Comparison of ENCODE assay signal across 22 cellular contexts in the genomic region with DNA sequence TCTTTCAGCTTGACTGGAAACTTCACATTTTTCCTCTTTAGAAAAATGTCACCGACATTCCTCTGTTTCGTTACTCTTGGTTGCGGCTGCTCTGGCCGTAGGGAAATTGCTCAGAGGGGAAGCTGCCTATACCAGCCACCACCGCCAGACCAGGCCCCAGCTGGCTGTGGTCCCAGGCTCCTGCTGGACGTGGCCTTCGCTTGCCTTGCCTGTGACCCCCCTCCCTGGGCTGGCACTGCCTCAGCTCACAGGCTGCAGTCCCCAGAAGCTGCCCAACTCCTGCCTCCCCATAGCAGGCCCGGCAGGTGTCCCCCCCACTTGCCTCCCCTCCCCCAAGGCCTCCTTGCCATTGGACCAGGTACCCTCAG.
DNase-seq lines count a peak whose midpoint lies in the region; ATAC-seq and TF ChIP-seq lines count a peak whose summit lies in the region.
"Had no signal": no experiment of that assay in that cellular context is flagged by ENCODE, and none has a peak within 500 bp of the region (broad histone marks: within the 10 kb centered on the region; RNA-seq: fewer than 3 reads in every experiment).

No MANE protein-coding gene starts in this region.

- no peak overlapping the region for H2AFZ ChIP-seq in neural progenitor cell (replicated peaks)

- H3K27me3 ChIP-seq in neural progenitor cell = no peaks in the 10 kb centered on the region
- H3K27me3 ChIP-seq: vagina had no signal

- ATAC-seq in left ventricle myocardium superior (peak; percentile 20), Right ventricle myocardium inferior (no peak), HG03469 (IDR thresholded peaks at IDR 0.05; ENCODE audit: unreplicated experiment) (no peak)
- ATAC-seq: A549; naive thymus-derived CD4-positive, alpha-beta T cell had no signal

- peaks cover 15% of the 10 kb centered on the region for H3K4me1 ChIP-seq in neural progenitor cell
- H3K4me1 ChIP-seq: A549, prostate gland, vagina had no signal

- no peak overlapping the region for H3K27ac ChIP-seq in neural progenitor cell
- H3K27ac ChIP-seq: A549, prostate gland, vagina had no signal

- H3K27ac Mint-ChIP-seq in neural progenitor cell (peak overlapping the region; percentile 83), HFFc6 (no peak overlapping the region)
- H3K27ac Mint-ChIP-seq: activated naive CD8-positive, alpha-beta T cell treated with anti-CD3 and anti-CD28 coated beads for 36 hours; H9; naive thymus-derived CD4-positive, alpha-beta T cell had no signal

- H3K4me3 ChIP-seq in neural progenitor cell = no peak overlapping the region
- H3K4me3 ChIP-seq: A549, lung, prostate gland, smooth muscle cell, vagina had no signal

- H3K27me3 Mint-ChIP-seq in neural progenitor cell (ENCODE audit: insufficient read depth, low read depth) (peaks cover 10% of the 10 kb centered on the region), HFFc6 (ENCODE audit: insufficient read depth) (peaks cover 32% of the 10 kb centered on the region)

- H3K36me3 ChIP-seq in neural progenitor cell = no peaks in the 10 kb centered on the region
- H3K36me3 ChIP-seq: prostate gland, vagina had no signal

- no peak overlapping the region for H3K9ac ChIP-seq in neural progenitor cell

- H3K36me3 Mint-ChIP-seq in neural progenitor cell (no peaks in the 10 kb centered on the region), HFFc6 (ENCODE audit: low read depth) (no peaks in the 10 kb centered on the region)
- H3K36me3 Mint-ChIP-seq: activated naive CD8-positive, alpha-beta T cell treated with anti-CD3 and anti-CD28 coated beads for 36 hours; naive thymus-derived CD4-positive, alpha-beta T cell had no signal

- no peak overlapping the region for H3K4me2 ChIP-seq in neural progenitor cell
- H3K4me2 ChIP-seq: A549, smooth muscle cell had no signal

- no peaks in the 10 kb centered on the region for H4K20me1 ChIP-seq in neural progenitor cell (ENCODE audit: low read depth)

- H3K4me3 Mint-ChIP-seq in neural progenitor cell (no peak overlapping the region), HFFc6 (no peak overlapping the region)
- H3K4me3 Mint-ChIP-seq: activated naive CD8-positive, alpha-beta T cell treated with anti-CD3 and anti-CD28 coated beads for 36 hours; H9; naive thymus-derived CD4-positive, alpha-beta T cell had no signal

- no peaks in the 10 kb centered on the region for H3K79me2 ChIP-seq in neural progenitor cell (ENCODE audit: low read depth)

- TF ChIP-seq CTCF in neural progenitor cell (IDR thresholded peaks at IDR 0.05) (no peak), HFFc6 (IDR thresholded peaks at IDR 0.05) (no peak)

- no peak for DNase-seq in left ventricle myocardium superior
- no peak for DNase-seq in Right ventricle myocardium inferior (ENCODE audit: missing footprints)
- DNase-seq in dermis blood vessel endothelial cell = peak; percentile 15
- DNase-seq in neural progenitor cell (ENCODE audit: low spot score) = peak; percentile 34
- no peak for DNase-seq in HFFc6
- no peak for DNase-seq in activated CD4-positive, CD25-positive, alpha-beta regulatory T cell treated with anti-CD3 and anti-CD28 coated beads, Interleukin-2, amount 50 U/mL, for 72 hours
- DNase-seq in mucosa of gallbladder (ENCODE audit: low spot score) = no peak
- DNase-seq: activated naive CD8-positive, alpha-beta T cell treated with anti-CD3 and anti-CD28 coated beads for 36 hours; effector memory CD4-positive, alpha-beta T cell; H9; MM.1S; naive thymus-derived CD4-positive, alpha-beta T cell; NCI-H146; NCI-H2171 treated with DMSO at 0.1 percent for 48 hours; stimulated activated CD4-positive, alpha-beta T cell treated with anti-CD3 and anti-CD28 coated beads, Interleukin-4, amount 100 ng/mL, for 24 hours; T-helper 2 cell had no signal

- H3K4me1 Mint-ChIP-seq in neural progenitor cell (peaks cover 48% of the 10 kb centered on the region), HFFc6 (ENCODE audit: low read depth) (no peaks in the 10 kb centered on the region)
- H3K4me1 Mint-ChIP-seq: activated naive CD8-positive, alpha-beta T cell treated with anti-CD3 and anti-CD28 coated beads for 36 hours; naive thymus-derived CD4-positive, alpha-beta T cell had no signal

- intact Hi-C loops in left ventricle myocardium superior (cut with micrococcal nuclease) = no loop called here
- intact Hi-C loops in Right ventricle myocardium inferior (cut with DNase I) = no loop called here

- H3K9me3 ChIP-seq in neural progenitor cell (ENCODE audit: low read depth) = no peaks in the 10 kb centered on the region
- H3K9me3 ChIP-seq: A549, prostate gland had no signal

- peaks cover 25% of the 10 kb centered on the region for H3F3A ChIP-seq in neural progenitor cell (ENCODE audit: low read depth)

- H3K9me3 Mint-ChIP-seq in neural progenitor cell (no peaks in the 10 kb centered on the region), HFFc6 (no peaks in the 10 kb centered on the region)
- H3K9me3 Mint-ChIP-seq: activated naive CD8-positive, alpha-beta T cell treated with anti-CD3 and anti-CD28 coated beads for 36 hours; H9; naive thymus-derived CD4-positive, alpha-beta T cell had no signal

Comparison
In these comparisons a context has a peak if more than half of its experiments do, and no peak if none do; other contexts are left out.
1. DNase-seq: peak in dermis blood vessel endothelial cell (single experiment) and neural progenitor cell (single experiment); none in left ventricle myocardium superior (single experiment), Right ventricle myocardium inferior (single experiment), HFFc6 (single experiment), activated CD4-positive, CD25-positive, alpha-beta regulatory T cell treated with anti-CD3 and anti-CD28 coated beads, Interleukin-2, amount 50 U/mL, for 72 hours (single experiment) and mucosa of gallbladder (single experiment).